In genomic region chr5:15002791-15003190, GRCh38 we compare ENCODE assay signal across 14 cellular contexts.
"Had no signal": no experiment of that assay in that cellular context is flagged by ENCODE, and none has a peak within 500 bp of the region (broad histone marks: within the 10 kb centered on the region; RNA-seq: fewer than 3 reads in every experiment).

No MANE protein-coding gene starts in this region.

- H3K4me3 Mint-ChIP-seq: natural killer cell treated with Interleukin-12 subunit alpha and Interleukin-12 subunit beta and Interleukin-15 and Interleukin-18, amount 100 ng/mL, for 72 hours; neural progenitor cell; stimulated activated effector memory CD8-positive, alpha-beta T cell treated with anti-CD3 and anti-CD28 coated beads, Interleukin-12 subunit alpha, Interleukin-12 subunit beta, amount 100 ng/mL, for 72 hours had no signal

- H3K27ac Mint-ChIP-seq: natural killer cell treated with Interleukin-12 subunit alpha and Interleukin-12 subunit beta and Interleukin-15 and Interleukin-18, amount 100 ng/mL, for 72 hours; neural progenitor cell; stimulated activated effector memory CD8-positive, alpha-beta T cell treated with anti-CD3 and anti-CD28 coated beads, Interleukin-12 subunit alpha, Interleukin-12 subunit beta, amount 100 ng/mL, for 72 hours had no signal

- H3K36me3 Mint-ChIP-seq: natural killer cell treated with Interleukin-12 subunit alpha and Interleukin-12 subunit beta and Interleukin-15 and Interleukin-18, amount 100 ng/mL, for 72 hours; neural progenitor cell; stimulated activated effector memory CD8-positive, alpha-beta T cell treated with anti-CD3 and anti-CD28 coated beads, Interleukin-12 subunit alpha, Interleukin-12 subunit beta, amount 100 ng/mL, for 72 hours had no signal

- DNase-seq: esophagus squamous epithelium, kidney had no signal

- H3K4me3 ChIP-seq: esophagus squamous epithelium, hepatocyte, left ventricle myocardium inferior, lung, neural progenitor cell, prostate gland, suprapubic skin, thyroid gland, upper lobe of left lung, uterus had no signal

- H3K9me3 ChIP-seq: esophagus squamous epithelium, prostate gland, suprapubic skin, thyroid gland, upper lobe of left lung, uterus had no signal

- H3K36me3 ChIP-seq: esophagus squamous epithelium, left ventricle myocardium inferior, neural progenitor cell, prostate gland, suprapubic skin, thyroid gland, upper lobe of left lung, uterus had no signal

- H3K27ac ChIP-seq: esophagus squamous epithelium, hepatocyte, left ventricle myocardium inferior, neural progenitor cell, parathyroid adenoma, prostate gland, suprapubic skin, thyroid gland, upper lobe of left lung, uterus had no signal

- H3K79me2 ChIP-seq: hepatocyte, parathyroid adenoma had no signal

- H3K9ac ChIP-seq: neural progenitor cell, parathyroid adenoma had no signal

- H3K27me3 ChIP-seq: hepatocyte, neural progenitor cell, suprapubic skin, thyroid gland, upper lobe of left lung, uterus had no signal

- H3K4me1 Mint-ChIP-seq: neural progenitor cell had no signal

- H3K9me3 Mint-ChIP-seq: stimulated activated effector memory CD8-positive, alpha-beta T cell treated with anti-CD3 and anti-CD28 coated beads, Interleukin-12 subunit alpha, Interleukin-12 subunit beta, amount 100 ng/mL, for 72 hours had no signal

- H3K4me2 ChIP-seq: hepatocyte, neural progenitor cell had no signal

- H3K4me1 ChIP-seq: neural progenitor cell, prostate gland, uterus had no signal

- H2AFZ ChIP-seq: hepatocyte, neural progenitor cell, parathyroid adenoma had no signal
